In the genomic region with DNA sequence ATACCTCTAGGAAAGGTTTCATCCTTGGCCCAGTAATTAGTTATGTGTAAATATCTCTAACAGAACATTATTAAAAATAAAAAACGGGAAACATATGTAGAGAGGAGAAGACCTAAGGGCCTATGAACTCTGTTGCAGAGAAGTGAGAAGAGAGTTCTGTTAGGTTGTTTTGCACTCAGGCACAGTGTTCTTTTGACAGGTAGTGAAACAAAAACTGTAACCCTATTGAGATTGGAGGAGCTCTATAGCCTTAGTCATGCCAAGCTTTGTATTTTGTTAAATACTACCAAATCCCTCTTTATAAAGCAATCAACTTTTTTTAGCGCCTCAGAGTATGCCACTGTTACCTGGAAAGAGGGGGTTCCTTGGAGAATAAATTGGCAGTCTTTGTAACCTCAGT, we compare ENCODE assay signal across 24 cellular contexts.
"Had no signal": no experiment of that assay in that cellular context is flagged by ENCODE, and none has a peak within 500 bp of the region (broad histone marks: within the 10 kb centered on the region; RNA-seq: fewer than 3 reads in every experiment).

No MANE protein-coding gene starts in this region.

- DNase-seq: activated CD4-positive, alpha-beta T cell treated with anti-CD3 and anti-CD28 coated beads for 48 hours; activated CD4-positive, alpha-beta T cell treated with anti-CD3 and anti-CD28 coated beads, Interleukin-2, amount 50 U/mL, for 4 hours; activated CD4-positive, CD25-positive, alpha-beta regulatory T cell treated with anti-CD3 and anti-CD28 coated beads, Interleukin-2, amount 50 U/mL, for 72 hours; activated CD8-positive, alpha-beta memory T cell treated with anti-CD3 and anti-CD28 coated beads, Interleukin-2, amount 50 U/mL, for 48 hours; activated CD8-positive, alpha-beta T cell treated with anti-CD3 and anti-CD28 coated beads, Interleukin-2, amount 10 ng/mL, durations not matched to agents 7 days and 5 days; activated effector memory CD4-positive, alpha-beta T cell treated with Interleukin-2 at 50 U/mL for 16 hours; activated naive CD4-positive, alpha-beta T cell; activated naive CD8-positive, alpha-beta T cell treated with anti-CD3 and anti-CD28 coated beads, Interleukin-2, amount 50 U/mL, for 24 hours; activated T-cell treated with anti-CD3 and anti-CD28 coated beads, Interleukin-2, amount 50 U/mL, for 1 hour; amniotic stem cell; MG63; NCI-H1105; NCI-H1436 treated with DMSO at 0.1 percent for 48 hours; NCI-H187; NCI-H2081; NCI-H510A treated with DMSO at 0.1 percent for 48 hours; PC-9; SHP77 treated with DMSO at 0.1 percent for 48 hours had no signal

- H3K9me3 ChIP-seq: ascending aorta, MG63 had no signal

- H3K36me3 ChIP-seq: ascending aorta, MG63 had no signal

- H3K4me3 ChIP-seq: ascending aorta, MG63, PC-9 had no signal

- H2AFZ ChIP-seq: PC-9 had no signal

- H3K4me3 Mint-ChIP-seq: activated CD8-positive, alpha-beta T cell treated with anti-CD3 and anti-CD28 coated beads, Interleukin-2, amount 10 ng/mL, durations not matched to agents 7 days and 5 days; activated naive CD8-positive, alpha-beta T cell treated with anti-CD3 and anti-CD28 coated beads, Interleukin-2, amount 50 U/mL, for 24 hours; brain; central memory CD8-positive, alpha-beta T cell; T-helper 1 cell treated with Interleukin-12 subunit alpha and Interleukin-12 subunit beta and Interleukin-4 antibody, amounts not matched to agents 30 μg/mL and 1 μg/mL, for 36 hours; WTC11 had no signal

- H3K4me1 Mint-ChIP-seq: activated naive CD8-positive, alpha-beta T cell treated with anti-CD3 and anti-CD28 coated beads, Interleukin-2, amount 50 U/mL, for 24 hours; central memory CD8-positive, alpha-beta T cell had no signal

- H3K4me2 ChIP-seq: PC-9 had no signal

- H3K27ac ChIP-seq: ascending aorta, PC-9 had no signal

- ATAC-seq: activated CD8-positive, alpha-beta T cell treated with anti-CD3 and anti-CD28 coated beads, Interleukin-2, amount 10 ng/mL, durations not matched to agents 7 days and 5 days; activated naive CD4-positive, alpha-beta T cell treated with anti-CD3 and anti-CD28 coated beads, Interleukin-2, amount 50 U/mL, for 72 hours; activated naive CD8-positive, alpha-beta T cell treated with anti-CD3 and anti-CD28 coated beads, Interleukin-2, amount 50 U/mL, for 24 hours; WTC11 had no signal

- H3K27me3 ChIP-seq: ascending aorta, MG63 had no signal

- H3K27ac Mint-ChIP-seq: activated CD8-positive, alpha-beta T cell treated with anti-CD3 and anti-CD28 coated beads, Interleukin-2, amount 10 ng/mL, durations not matched to agents 7 days and 5 days; activated naive CD4-positive, alpha-beta T cell treated with anti-CD3 and anti-CD28 coated beads, Interleukin-2, amount 50 U/mL, for 72 hours; activated naive CD8-positive, alpha-beta T cell treated with anti-CD3 and anti-CD28 coated beads, Interleukin-2, amount 50 U/mL, for 24 hours; brain; T-helper 1 cell treated with Interleukin-12 subunit alpha and Interleukin-12 subunit beta and Interleukin-4 antibody, amounts not matched to agents 30 μg/mL and 1 μg/mL, for 36 hours; WTC11 had no signal

- H3K9me3 Mint-ChIP-seq: activated naive CD8-positive, alpha-beta T cell treated with anti-CD3 and anti-CD28 coated beads, Interleukin-2, amount 50 U/mL, for 24 hours; brain; WTC11 had no signal

- H3K4me1 ChIP-seq: ascending aorta had no signal

- H3K36me3 Mint-ChIP-seq: activated naive CD4-positive, alpha-beta T cell treated with anti-CD3 and anti-CD28 coated beads, Interleukin-2, amount 50 U/mL, for 72 hours; brain; WTC11 had no signal

- H3K27me3 Mint-ChIP-seq: activated naive CD8-positive, alpha-beta T cell treated with anti-CD3 and anti-CD28 coated beads, Interleukin-2, amount 50 U/mL, for 24 hours; brain; central memory CD8-positive, alpha-beta T cell had no signal
